27 cellular contexts compared by ENCODE assay signal in genomic region chr7:29120955-29121354, GRCh38. TPM values are rescaled to one million over a fixed set of nuclear protein-coding genes. Genes with fewer than 3 reads are reported as not detected.
A peak's percentile ranks its signal among the peaks of the same experiment; 100 is the strongest.
DNase-seq lines count a peak whose midpoint lies in the region; ATAC-seq, FAIRE-seq and TF ChIP-seq lines count a peak whose summit lies in the region.
"Had no signal": no experiment of that assay in that cellular context is flagged by ENCODE, and none has a peak within 500 bp of the region (broad histone marks: within the 10 kb centered on the region; RNA-seq: fewer than 3 reads in every experiment).

No MANE protein-coding gene starts in this region.

- no peak overlapping the region for H3K4me2 ChIP-seq in A549
- no peak overlapping the region for H3K4me2 ChIP-seq in PC-3 (ENCODE audit: low read length)
- H3K4me2 ChIP-seq in neuronal stem cell (ENCODE audit: insufficient read depth, low read length, poor library complexity, severe bottlenecking): no peak overlapping the region
- H3K4me2 ChIP-seq: BLaER1 had no signal

- no peaks in the 10 kb centered on the region for H3K27me3 ChIP-seq in PC-3 (ENCODE audit: low read length)
- no peaks in the 10 kb centered on the region for H3K27me3 ChIP-seq in neuronal stem cell (ENCODE audit: control insufficient read depth in 3 of 3, insufficient read depth in 3 of 3, low read depth in 1 of 3, low read length in 3 of 3)
- H3K27me3 ChIP-seq: BE2C, BLaER1 had no signal

- H2AFZ ChIP-seq in PC-3 (ENCODE audit: low read length) (no peak overlapping the region), neuronal stem cell (ENCODE audit: low read length) (no peak overlapping the region)

- no peak overlapping the region for H3K18ac ChIP-seq in neuronal stem cell (ENCODE audit: low read length)

- H2BK15ac ChIP-seq in neuronal stem cell (ENCODE audit: low read length): no peak overlapping the region

- no peaks in the 10 kb centered on the region; a peak in 1 of 3 replicates for H3K36me3 ChIP-seq in HEK293 (ENCODE audit: control insufficient read depth in 2 of 2, insufficient read depth in 1 of 2, low read length in 2 of 2)
- H3K36me3 ChIP-seq in PC-3 (ENCODE audit: low read depth, low read length): no peaks in the 10 kb centered on the region
- H3K36me3 ChIP-seq in neuronal stem cell (replicated peaks in 1 of 2; ENCODE audit: control insufficient read depth in 2 of 2, insufficient read depth in 2 of 2, low read length in 2 of 2): no peaks in the 10 kb centered on the region
- H3K36me3 ChIP-seq: BE2C, BLaER1 had no signal

- no peaks in the 10 kb centered on the region for H3K79me1 ChIP-seq in neuronal stem cell (ENCODE audit: low read depth, low read length)

- no peaks in the 10 kb centered on the region for H3K9me3 ChIP-seq in A549
- no peaks in the 10 kb centered on the region for H3K9me3 ChIP-seq in HEK293 (ENCODE audit: control insufficient read depth, insufficient read depth, low read depth, low read length)
- H3K9me3 ChIP-seq in PC-3 (ENCODE audit: low read length): no peaks in the 10 kb centered on the region
- H3K9me3 ChIP-seq in neuronal stem cell (replicated peaks in 1 of 2; ENCODE audit: control insufficient read depth in 2 of 2, insufficient read depth in 1 of 2, low read depth in 1 of 2, low read length in 2 of 2): no peaks in the 10 kb centered on the region
- H3K9me3 ChIP-seq: BE2C, BLaER1 had no signal

- no peaks in the 10 kb centered on the region for H3K9me2 ChIP-seq in PC-3 (replicated peaks; ENCODE audit: low read length)

- no peak overlapping the region for H3K14ac ChIP-seq in neuronal stem cell (ENCODE audit: low read length)

- CTCF ChIA-PET in A549 (lab: Yijun Ruan, JAX): interaction anchor here (0.6 to 6.0 kb wide), 2 partner anchors 14 to 206 kb away, joined by 5 to 33 read pairs; no protein-coding TSS in a partner anchor
- CTCF ChIA-PET in HEK293 (lab: Yijun Ruan, JAX): interaction anchor here (0.7 to 1.3 kb wide), 3 partner anchors 15 to 193 kb away, joined by 4 to 6 read pairs (median 6); no protein-coding TSS in a partner anchor
- CTCF ChIA-PET in PC-3 (lab: Charles Lee): interaction anchor here (0.6 kb wide), 1 partner anchor 197 kb away, joined by 4 read pairs; no protein-coding TSS in a partner anchor

- BruUV-seq in PC-3 (replicated peaks; lab: Mats Ljungman, UMichigan): no TSS peak

- no peak for TF ChIP-seq RAD21 in A549 (conservative IDR thresholded peaks at IDR 0.05 in 1 of 2, IDR thresholded peaks at IDR 0.05 in 1 of 2)

- no peak overlapping the region for H4K91ac ChIP-seq in neuronal stem cell (ENCODE audit: low read depth, low read length, poor library complexity)

- H3F3A ChIP-seq in PC-3 (ENCODE audit: low read length, unreplicated experiment): no peaks in the 10 kb centered on the region

- H4K8ac ChIP-seq in neuronal stem cell (ENCODE audit: low read depth, low read length): no peak overlapping the region

- H4K20me1 ChIP-seq in PC-3 (ENCODE audit: low read length): no peaks in the 10 kb centered on the region
- H4K20me1 ChIP-seq: BLaER1 had no signal

- no peak overlapping the region for H3K4ac ChIP-seq in neuronal stem cell (ENCODE audit: low read length)

- POLR2A ChIA-PET in A549 (lab: Yijun Ruan, JAX): no interaction called here
- POLR2A ChIA-PET in HEK293 (lab: Yijun Ruan, JAX): no interaction called here
- POLR2A ChIA-PET in PC-3 (lab: Charles Lee; ENCODE audit: unreplicated experiment): no interaction called here

- WGBS in A549 (ENCODE audit: missing lambda C conversion rate): 29% methylated on average over 2 of the region's 2 CpGs
- no CpG with 5 or more reads among the region's 2 CpGs for WGBS in neuronal stem cell (ENCODE audit: extremely low coverage in 2 of 2, insufficient read length in 2 of 2, insufficient replicate concordance in 1 of 2), 2 donors

- no peak overlapping the region for H2AK5ac ChIP-seq in neuronal stem cell (ENCODE audit: low read depth, low read length)

- intact Hi-C loops in PC-3 (cut with micrococcal nuclease) (loop anchor here (2.0 kb wide), 1 partner anchor 26 kb away; the partner anchor contains the start of gene CPVL), Right ventricle myocardium inferior (cut with DNase I) (no loop called here)

- ATAC-seq in A549 (no peak), PC-3 (peak; percentile 64), HG02870 (IDR thresholded peaks at IDR 0.05; ENCODE audit: unreplicated experiment) (no peak), Right ventricle myocardium inferior (no peak)
- ATAC-seq: GM12878 had no signal

- H2BK5ac ChIP-seq in neuronal stem cell (ENCODE audit: low read length): no peak overlapping the region

- TF ChIP-seq EP300 in A549 (IDR thresholded peaks at IDR 0.05): no peak

- DNase-seq in A549 (ENCODE audit: low read depth in 1 of 2, low spot score in 1 of 2): no peak
- DNase-seq in DMS53 treated with DMSO at 0.1 percent for 48 hours (lab: John Stamatoyannopoulos, UW; ENCODE audit: unreplicated experiment): peak; percentile 61
- peak; percentile 40 for DNase-seq in PC-3
- DNase-seq in neuronal stem cell (ENCODE audit: low spot score): no peak
- no peak for DNase-seq in NCI-H1417 (lab: John Stamatoyannopoulos, UW)
- no peak for DNase-seq in Right ventricle myocardium inferior (ENCODE audit: missing footprints)
- DNase-seq: ACHN; BE2C; CD4-positive, alpha-beta memory T cell; CD4-positive, CD25-positive, alpha-beta regulatory T cell; CD8-positive, alpha-beta memory T cell; COR-L47; DMS 273 treated with DMSO at 0.1 percent for 48 hours; DMS153; DMS79; DND-41; EL; GDM1 had no signal

- H3K79me2 ChIP-seq in PC-3 (ENCODE audit: low read length): no peaks in the 10 kb centered on the region

- H3K27ac ChIP-seq in A549 (no peak overlapping the region), HEK293 (ENCODE audit: extremely low read depth, low read depth, low read length) (no peak overlapping the region), PC-3 (ENCODE audit: low read length) (no peak overlapping the region), neuronal stem cell (replicated peaks; ENCODE audit: low read length) (no peak overlapping the region)
- H3K27ac ChIP-seq: 22Rv1, BLaER1 had no signal

- H3K4me1 ChIP-seq in A549 (no peaks in the 10 kb centered on the region), HEK293 (ENCODE audit: control insufficient read depth, insufficient read depth, low read length) (peaks cover 23% of the 10 kb centered on the region), PC-3 (ENCODE audit: insufficient read depth, low read length) (peaks cover 20% of the 10 kb centered on the region), neuronal stem cell (ENCODE audit: control insufficient read depth in 2 of 2, insufficient read depth in 1 of 2, low read depth in 1 of 2, low read length in 2 of 2) (peaks cover 3 to 4% of the 10 kb centered on the region in 2 donors)
- H3K4me1 ChIP-seq: BE2C had no signal

- H3K23ac ChIP-seq in neuronal stem cell (ENCODE audit: low read depth, low read length, poor library complexity): no peak overlapping the region

- no peak for FAIRE-seq in A549 (lab: Jason Lieb, UNC)
- FAIRE-seq: GM12878, GM12892, GM18507 had no signal

- TF ChIP-seq CTCF in A549 (IDR thresholded peaks at IDR 0.05) (no peak), HEK293 (tag by site-specific recombination; IDR thresholded peaks at IDR 0.05) (no peak), PC-3 (conservative IDR thresholded peaks at IDR 0.05; ENCODE audit: low read depth, low read length) (no peak)

- no peak for TF ChIP-seq POLR2A in A549 (IDR thresholded peaks at IDR 0.05; ENCODE audit: low read length)

- H3K9ac ChIP-seq in PC-3 (ENCODE audit: low read length) (no peak overlapping the region), neuronal stem cell (ENCODE audit: low read depth, low read length, poor library complexity) (no peak overlapping the region)
- H3K9ac ChIP-seq: BLaER1 had no signal

- no peak overlapping the region for H2BK12ac ChIP-seq in neuronal stem cell (ENCODE audit: low read length)

- H2BK120ac ChIP-seq in neuronal stem cell (ENCODE audit: low read depth, low read length): no peak overlapping the region

- H3K4me3 ChIP-seq in A549 (no peak overlapping the region), HEK293 (ENCODE audit: low read depth, low read length) (no peak overlapping the region), PC-3 (ENCODE audit: low read length) (no peak overlapping the region), neuronal stem cell (ENCODE audit: low read length in 2 of 2) (no peak overlapping the region)
- H3K4me3 ChIP-seq: BLaER1, GM12878 had no signal

TF ChIP-seq in HEK293, 187 proteins besides CTCF, POLR2A, EP300 and RAD21:
- TF ChIP-seq MZF1 (tag by site-specific recombination; IDR thresholded peaks at IDR 0.05; ENCODE audit: borderline replicate concordance): no peak
- TF ChIP-seq REST (tag by site-specific recombination; IDR thresholded peaks at IDR 0.05): peak; percentile 79

RNA-seq across cellular contexts. Expression of gene CPVL, which starts 25.4 kb away (rescaled TPM):
- not detected in 2 replicates for polyA plus RNA-seq in A549 (2011; rRNA removed)
- 0.01 TPM in 1 of 2 replicates, not detected in the other for polyA plus RNA-seq in A549 (2012; cell fraction: cytosol; rRNA removed)
- not detected in 2 replicates for polyA plus RNA-seq in A549 (2012; cell fraction: nucleus; rRNA removed)
- polyA plus RNA-seq in A549 (2017; fragmentation: RNase III; extraction: RNeasy Plus Mini Kit Qiagen cat#74134 plus additional on column Dnase treatment): 0.05 to 0.17 TPM (median 0.15 TPM) in 3 replicates
- not detected in 2 replicates for polyA minus RNA-seq in A549 (2011; rRNA and poly(A)+ RNA removed)
- total RNA-seq in PC-3 (2014; rRNA removed): 14.7 and 15.3 TPM in 2 replicates
- 80.7 TPM for polyA plus RNA-seq in neuronal stem cell (2013, experiment 1 of 2)
- 77.9 TPM for polyA plus RNA-seq in neuronal stem cell (2013, experiment 2 of 2)
- total RNA-seq in Right ventricle myocardium inferior: 50.6 TPM
- total RNA-seq: G401 had no signal
- polyA plus RNA-seq: AG04450; CD8-positive, alpha-beta memory T cell; GM12878 had no signal

Comparison
In these comparisons a context has a peak if more than half of its experiments do, and no peak if none do; other contexts are left out.
1. DNase-seq: peak in DMS53 treated with DMSO at 0.1 percent for 48 hours (single experiment) and PC-3 (single experiment); none in A549 (0 of 2), neuronal stem cell (single experiment), NCI-H1417 (0 of 3) and Right ventricle myocardium inferior (single experiment).
2. Of the 5 proteins assayed by ChIP-seq in both HEK293 and A549: peak only in HEK293: none; only in A549: none; in both: REST; in neither: 4.